ENCODE assay signal across 8 cellular contexts in genomic region chr20:63741676-63742380, GRCh38. TPM values are rescaled to one million over a fixed set of nuclear protein-coding genes. Genes with fewer than 3 reads are reported as not detected.
DNase-seq lines count a peak whose midpoint lies in the region; ATAC-seq, FAIRE-seq and TF ChIP-seq lines count a peak whose summit lies in the region.
"Had no signal": no experiment of that assay in that cellular context is flagged by ENCODE, and none has a peak within 500 bp of the region (broad histone marks: within the 10 kb centered on the region; RNA-seq: fewer than 3 reads in every experiment).

No MANE protein-coding gene starts in this region.

- peaks cover 23% of the 10 kb centered on the region for H3K4me1 ChIP-seq in CD4-positive, alpha-beta memory T cell (ENCODE audit: insufficient read depth, low read length)
- peaks cover 15% of the 10 kb centered on the region for H3K4me1 ChIP-seq in astrocyte (ENCODE audit: insufficient read depth, low read length)

- peak overlapping the region in 2 of 7 donors; percentile 35 to 42 for H3K27ac Mint-ChIP-seq in CD4-positive, alpha-beta memory T cell
- H3K27ac Mint-ChIP-seq in astrocyte (ENCODE audit: unreplicated experiment) = no peak overlapping the region
- peak overlapping the region in 2 of 10 donors; percentile 28 to 66 for H3K27ac Mint-ChIP-seq in naive thymus-derived CD8-positive, alpha-beta T cell

- no peaks in the 10 kb centered on the region for H3K27me3 Mint-ChIP-seq in CD4-positive, alpha-beta memory T cell
- H3K27me3 Mint-ChIP-seq in astrocyte (ENCODE audit: low read depth, unreplicated experiment) = no peaks in the 10 kb centered on the region
- no peaks in the 10 kb centered on the region for H3K27me3 Mint-ChIP-seq in naive thymus-derived CD8-positive, alpha-beta T cell

- no peak overlapping the region for H3K27ac ChIP-seq in CD4-positive, alpha-beta memory T cell (ENCODE audit: low read depth, low read length)
- H3K27ac ChIP-seq in astrocyte (ENCODE audit: low read depth, low read length) (no peak overlapping the region), brain microvascular endothelial cell (no peak overlapping the region)

- CTCF ChIA-PET in CD4-positive, alpha-beta memory T cell (lab: Charles Lee; ENCODE audit: partially characterized antibody) = interaction anchor here (1.5 to 1.6 kb wide), 2 partner anchors 34 to 100 kb away, joined by 5 read pairs; partner anchors contain the start of genes ARFRP1 and ZGPAT

- peak overlapping the region in 5 of 8 donors; percentile 27 to 71 (median 52) for H3K4me3 Mint-ChIP-seq in CD4-positive, alpha-beta memory T cell
- peak overlapping the region; percentile 73 for H3K4me3 Mint-ChIP-seq in astrocyte (ENCODE audit: unreplicated experiment)
- peak overlapping the region; percentile 7 to 81 (median 64) for H3K4me3 Mint-ChIP-seq in naive thymus-derived CD8-positive, alpha-beta T cell

- H3K79me2 ChIP-seq in astrocyte (ENCODE audit: insufficient read depth, low read length) = peaks cover 8% of the 10 kb centered on the region

- H3K4me3 ChIP-seq in CD4-positive, alpha-beta memory T cell (ENCODE audit: low read length in 2 of 2) = no peak overlapping the region
- H3K4me3 ChIP-seq in astrocyte (ENCODE audit: insufficient read depth, low read depth, low read length) (no peak overlapping the region), brain microvascular endothelial cell (ENCODE audit: low read depth, low read length) (no peak overlapping the region)

- intact Hi-C loops in CD4-positive, alpha-beta memory T cell (cut with micrococcal nuclease) = no loop called here

- H3K27me3 ChIP-seq in CD4-positive, alpha-beta memory T cell (ENCODE audit: insufficient read depth, low read length) = no peaks in the 10 kb centered on the region
- H3K27me3 ChIP-seq in astrocyte (ENCODE audit: insufficient read depth, low read length) = no peaks in the 10 kb centered on the region
- no peaks in the 10 kb centered on the region for H3K27me3 ChIP-seq in brain microvascular endothelial cell (replicated peaks)

- TF ChIP-seq CTCF in astrocyte (IDR thresholded peaks at IDR 0.05; ENCODE audit: insufficient read depth, low read depth, low read length) (no peak), brain microvascular endothelial cell (IDR thresholded peaks at IDR 0.05; ENCODE audit: low read depth, low read length, missing control alignments) (no peak)

- no peaks in the 10 kb centered on the region for H3K9me3 Mint-ChIP-seq in CD4-positive, alpha-beta memory T cell
- no peaks in the 10 kb centered on the region for H3K9me3 Mint-ChIP-seq in astrocyte (ENCODE audit: unreplicated experiment)
- H3K9me3 Mint-ChIP-seq in naive thymus-derived CD8-positive, alpha-beta T cell = no peaks in the 10 kb centered on the region

- H2AFZ ChIP-seq in astrocyte (ENCODE audit: low read depth, low read length) = no peak overlapping the region

- H3K9ac ChIP-seq in astrocyte (ENCODE audit: low read length) = peak overlapping the region; percentile 83

- no peak for FAIRE-seq in astrocyte (lab: Jason Lieb, UNC)

- ATAC-seq in naive thymus-derived CD8-positive, alpha-beta T cell = no peak
- no peak for ATAC-seq in HG03108 (IDR thresholded peaks at IDR 0.05; ENCODE audit: unreplicated experiment)

- H3K9me3 ChIP-seq in CD4-positive, alpha-beta memory T cell (ENCODE audit: control insufficient read depth in 1 of 2, low read length in 2 of 2) = no peaks in the 10 kb centered on the region
- no peaks in the 10 kb centered on the region for H3K9me3 ChIP-seq in astrocyte (ENCODE audit: insufficient read depth, low read depth, low read length)

- no peak for DNase-seq in CD4-positive, alpha-beta memory T cell
- no peak for DNase-seq in astrocyte (ENCODE audit: low read depth)
- DNase-seq in naive thymus-derived CD8-positive, alpha-beta T cell = no peak
- DNase-seq in H4 (ENCODE audit: low spot score) = no peak
- DNase-seq in brain microvascular endothelial cell = no peak
- DNase-seq: KG1 had no signal

- POLR2A ChIA-PET in CD4-positive, alpha-beta memory T cell (lab: Charles Lee; ENCODE audit: partially characterized antibody) = interaction anchor here (1.0 to 3.8 kb wide), 14 partner anchors 9 to 221 kb away, joined by 3 to 53 read pairs (median 4); partner anchors contain the start of genes ARFRP1, GMEB2, HELZ2 and PPDPF
- POLR2A ChIA-PET in naive thymus-derived CD8-positive, alpha-beta T cell (lab: Charles Lee) = interaction anchor here (0.5 to 10.0 kb wide), 8 partner anchors 9 to 382 kb away, joined by 3 to 137 read pairs (median 4); partner anchors contain the start of genes ARFRP1 and ZGPAT

- H3K36me3 Mint-ChIP-seq in CD4-positive, alpha-beta memory T cell = peaks cover 8 to 10% of the 10 kb centered on the region in 2 donors
- H3K36me3 Mint-ChIP-seq in astrocyte (ENCODE audit: low read depth, unreplicated experiment) = peaks cover 4% of the 10 kb centered on the region
- peaks cover 0 to 11% (median 0%) of the 10 kb centered on the region in 3 donors for H3K36me3 Mint-ChIP-seq in naive thymus-derived CD8-positive, alpha-beta T cell

- H3K4me2 ChIP-seq in astrocyte (ENCODE audit: low read length) = peak overlapping the region; percentile 98

- in situ Hi-C loops in brain microvascular endothelial cell (cut with HindIII; ENCODE audit: low pct_ligation_motif_present, low sequenced_read_pairs) = no loop called here

- peaks cover 5% of the 10 kb centered on the region for H3K36me3 ChIP-seq in CD4-positive, alpha-beta memory T cell (ENCODE audit: insufficient read depth, low read length)
- H3K36me3 ChIP-seq in astrocyte (ENCODE audit: insufficient read depth, low read length) = no peaks in the 10 kb centered on the region
- peaks cover 15% of the 10 kb centered on the region for H3K36me3 ChIP-seq in brain microvascular endothelial cell (replicated peaks)

- H4K20me1 ChIP-seq in astrocyte (ENCODE audit: insufficient read depth, low read length) = peaks cover 27% of the 10 kb centered on the region

- peaks cover 0 to 2% (median 0%) of the 10 kb centered on the region in 4 donors for H3K4me1 Mint-ChIP-seq in CD4-positive, alpha-beta memory T cell
- no peaks in the 10 kb centered on the region for H3K4me1 Mint-ChIP-seq in astrocyte (ENCODE audit: low read depth, unreplicated experiment)
- peaks cover 0 to 6% (median 3%) of the 10 kb centered on the region in 4 donors for H3K4me1 Mint-ChIP-seq in naive thymus-derived CD8-positive, alpha-beta T cell

RNA-seq across cellular contexts. Expression of gene SLC2A4RG, which starts 2.3 kb away (rescaled TPM):
- 100 to 1,000 TPM; 121 to 124 TPM for total RNA-seq in CD4-positive, alpha-beta memory T cell
- 1 to 10 TPM; 2.2 to 7.6 TPM for polyA plus RNA-seq in CD4-positive, alpha-beta memory T cell
- total RNA-seq in astrocyte = 65.6 and 68.3 TPM in 2 replicates
- 100 to 1,000 TPM; 124 to 134 TPM for total RNA-seq in naive thymus-derived CD8-positive, alpha-beta T cell
- polyA plus RNA-seq in naive thymus-derived CD8-positive, alpha-beta T cell = 1 to 10 TPM; 3.8 to 4.8 (median 4.7) TPM
- total RNA-seq in H4 (2014; rRNA removed; shearing (Covaris generic)) = 12.9 and 18.8 TPM in 2 replicates

RNA-seq across cellular contexts. Expression of gene LIME1, which starts 5.4 kb away (rescaled TPM):
- 100 to 1,000 TPM; 162 to 169 TPM for total RNA-seq in CD4-positive, alpha-beta memory T cell
- polyA plus RNA-seq in CD4-positive, alpha-beta memory T cell = 100 to 1,000 TPM; 297 to 324 TPM
- 7.6 TPM in 2 replicates for total RNA-seq in astrocyte
- total RNA-seq in naive thymus-derived CD8-positive, alpha-beta T cell = 100 to 1,000 TPM in 1 of 2 experiments, 10 to 100 TPM in 1; 95.0 to 104 TPM
- 100 to 1,000 TPM; 255 to 292 (median 282) TPM for polyA plus RNA-seq in naive thymus-derived CD8-positive, alpha-beta T cell
- 0.27 and 0.68 TPM in 2 replicates for total RNA-seq in H4 (2014; rRNA removed; shearing (Covaris generic))

RNA-seq across cellular contexts. Expression of gene ZGPAT, which starts 34.0 kb away (rescaled TPM):
- 10 to 100 TPM; 51.8 to 55.3 TPM for total RNA-seq in CD4-positive, alpha-beta memory T cell
- 10 to 100 TPM; 34.6 to 69.5 TPM for polyA plus RNA-seq in CD4-positive, alpha-beta memory T cell
- total RNA-seq in astrocyte = 24.8 and 25.5 TPM in 2 replicates
- 10 to 100 TPM; 52.6 to 53.9 TPM for total RNA-seq in naive thymus-derived CD8-positive, alpha-beta T cell
- 10 to 100 TPM; 42.3 to 73.8 (median 47.1) TPM for polyA plus RNA-seq in naive thymus-derived CD8-positive, alpha-beta T cell
- total RNA-seq in H4 (2014; rRNA removed; shearing (Covaris generic)) = 5.4 and 9.4 TPM in 2 replicates

RNA-seq across cellular contexts. Expression of gene ARFRP1, which starts 34.1 kb away (rescaled TPM):
- 10 to 100 TPM; 85.6 to 92.0 TPM for total RNA-seq in CD4-positive, alpha-beta memory T cell
- 10 to 100 TPM; 65.5 to 66.3 TPM for polyA plus RNA-seq in CD4-positive, alpha-beta memory T cell
- 30.0 and 32.5 TPM in 2 replicates for total RNA-seq in astrocyte
- total RNA-seq in naive thymus-derived CD8-positive, alpha-beta T cell = 100 to 1,000 TPM; 106 to 108 TPM
- 10 to 100 TPM; 60.1 to 92.1 (median 80.9) TPM for polyA plus RNA-seq in naive thymus-derived CD8-positive, alpha-beta T cell
- total RNA-seq in H4 (2014; rRNA removed; shearing (Covaris generic)) = 24.6 and 36.0 TPM in 2 replicates

RNA-seq across cellular contexts. Expression of gene TNFRSF6B, which starts 45.4 kb away (rescaled TPM):
- not detected for total RNA-seq in CD4-positive, alpha-beta memory T cell
- polyA plus RNA-seq in CD4-positive, alpha-beta memory T cell = not detected
- total RNA-seq in astrocyte = 2.0 and 2.8 TPM in 2 replicates
- total RNA-seq in naive thymus-derived CD8-positive, alpha-beta T cell = 1 to 10 TPM in 1 of 2 experiments, under 1 TPM in 1; 0.96 to 1.1 TPM
- under 1 TPM in 2 of 3 donors, not detected in 1; 0.22 to 0.84 TPM for polyA plus RNA-seq in naive thymus-derived CD8-positive, alpha-beta T cell
- 0.10 and 0.39 TPM in 2 replicates for total RNA-seq in H4 (2014; rRNA removed; shearing (Covaris generic))
- total RNA-seq: activated CD8-positive, alpha-beta memory T cell treated with anti-CD3 and anti-CD28 coated beads for 36 hours had no signal

Comparison
In these comparisons a context has a peak if more than half of its experiments do, and no peak if none do; other contexts are left out.
1. RNA of gene LIME1, which starts 5.4 kb away (total RNA-seq): 162 to 169 TPM in CD4-positive, alpha-beta memory T cell and 95.0 to 104 TPM in naive thymus-derived CD8-positive, alpha-beta T cell; 7.6 TPM in astrocyte and 0.27 to 0.68 TPM in H4; every median in the first group is over 10 times any median in the second.
2. Peak in every context shown above with its lines, with median percentiles within 50 percentile points of each other: H3K4me3 Mint-ChIP-seq.